16 cellular contexts compared by ENCODE assay signal in genomic region chr11:34744511-34744910, GRCh38.
"Had no signal": no experiment of that assay in that cellular context is flagged by ENCODE, and none has a peak within 500 bp of the region (broad histone marks: within the 10 kb centered on the region; RNA-seq: fewer than 3 reads in every experiment).

No MANE protein-coding gene starts in this region.

- ATAC-seq: Panc1, PC-3 had no signal

- H3K9me3 ChIP-seq: SK-N-SH had no signal

- H3K4me2 ChIP-seq: SK-N-SH had no signal

- H3K9ac ChIP-seq: SK-N-SH had no signal

- DNase-seq: KBM-7, MV-4-11, NCI-H1048, NCI-H1105, NCI-H1436 treated with DMSO at 0.1 percent for 48 hours, NCI-H1694, NCI-H187 treated with DMSO at 0.1 percent for 48 hours, NCI-H226, NCI-H510A, NCI-H524 treated with DMSO at 0.1 percent for 48 hours, NCI-H774, PC-3, SHP77, SK-N-SH had no signal

- H3K27ac ChIP-seq: RWPE1 had no signal

- H3K9me2 ChIP-seq: SK-N-SH had no signal
